ENCODE assay signal across 1 cellular context in the genomic region with DNA sequence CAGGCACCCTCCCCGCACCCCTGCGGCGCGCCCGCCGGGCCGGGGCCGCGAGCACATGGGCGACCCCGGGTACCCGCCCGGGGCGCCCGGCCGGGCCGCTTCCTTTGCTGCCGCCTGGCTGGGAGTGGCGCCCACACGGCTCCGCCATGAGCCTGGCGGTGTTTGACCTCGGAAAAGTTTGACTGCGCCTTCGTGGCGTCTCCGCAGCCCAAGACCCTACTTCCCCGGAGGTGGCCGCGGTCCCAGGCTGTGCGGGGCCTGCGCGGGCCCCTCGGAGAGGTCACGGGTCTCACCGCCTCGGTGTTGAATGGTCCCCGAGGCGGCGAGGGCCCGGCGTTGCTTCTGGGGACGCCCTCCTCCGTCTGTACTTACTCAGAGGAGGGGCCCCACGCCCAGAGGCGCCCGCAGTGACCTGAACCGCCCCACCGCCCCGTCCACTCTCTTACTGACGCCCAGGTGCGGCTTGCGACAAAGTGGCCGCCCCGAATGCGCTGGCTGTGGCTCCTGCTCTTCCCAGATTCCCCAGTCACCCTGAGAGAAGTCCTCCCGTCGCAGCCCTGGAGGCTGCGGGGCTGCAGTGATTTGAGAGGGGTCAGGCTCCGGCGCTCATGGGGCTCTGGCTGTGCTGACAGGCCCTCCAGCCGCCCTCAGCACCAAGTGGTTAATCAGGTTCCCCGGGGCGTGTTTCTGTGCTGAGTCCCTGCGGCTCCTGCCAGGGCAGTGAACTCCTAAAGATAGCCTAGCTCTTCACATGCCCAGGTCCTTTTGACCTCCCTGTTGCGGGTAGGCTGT.
TF ChIP-seq lines count a peak whose summit lies in the region.

No MANE protein-coding gene starts in this region.

TF ChIP-seq in HepG2, 621 proteins besides CTCF, POLR2A, EP300 and RAD21 (continued from another document and continues in another):
- TF ChIP-seq RXRA (CRISPR knock-in tag; IDR thresholded peaks at IDR 0.05) (peak; percentile 30), RCOR2 (CRISPR knock-in tag; IDR thresholded peaks at IDR 0.05) (no peak), CBX2 (IDR thresholded peaks at IDR 0.05; ENCODE audit: low read depth, low read length) (no peak), CBX2 (CRISPR knock-in tag; IDR thresholded peaks at IDR 0.05; ENCODE audit: low read depth) (no peak), ZBTB1 (CRISPR knock-in tag; IDR thresholded peaks at IDR 0.05; ENCODE audit: borderline replicate concordance) (no peak), ZNF335 (CRISPR knock-in tag; IDR thresholded peaks at IDR 0.05) (no peak), AGO2 (optimal IDR thresholded peaks at IDR 0.05; ENCODE audit: low read depth, low read length) (peak; percentile 85), GFI1 (CRISPR knock-in tag; IDR thresholded peaks at IDR 0.05; ENCODE audit: borderline replicate concordance) (peak; percentile 60; the same call in 1 of the 2 replicates), ZSCAN9 (CRISPR knock-in tag; IDR thresholded peaks at IDR 0.05; ENCODE audit: borderline replicate concordance) (no peak), DNMT3B (CRISPR knock-in tag; conservative IDR thresholded peaks at IDR 0.05) (no peak), NR1H2 (CRISPR knock-in tag; IDR thresholded peaks at IDR 0.05; ENCODE audit: borderline replicate concordance, low read depth) (no peak), ZNF3 (CRISPR knock-in tag; IDR thresholded peaks at IDR 0.05) (no peak), FOXO4 (CRISPR knock-in tag; conservative IDR thresholded peaks at IDR 0.05) (no peak), MYC (CRISPR knock-in tag; IDR thresholded peaks at IDR 0.05; ENCODE audit: borderline replicate concordance) (no peak; the same call in none of the 2 replicates), ZNF614 (CRISPR knock-in tag; IDR thresholded peaks at IDR 0.05; ENCODE audit: borderline replicate concordance) (peak; percentile 39; the same call in 1 of the 2 replicates), XRCC5 (optimal IDR thresholded peaks at IDR 0.05; ENCODE audit: low read length) (no peak), YY1 (IDR thresholded peaks at IDR 0.05; ENCODE audit: insufficient read depth, insufficient replicate concordance, low read depth, low read length) (peak; percentile 46), ZC3H4 (CRISPR knock-in tag; IDR thresholded peaks at IDR 0.05; ENCODE audit: borderline replicate concordance) (no peak), CENPBD1 (CRISPR knock-in tag; IDR thresholded peaks at IDR 0.05; ENCODE audit: borderline replicate concordance, low read depth) (no peak), THYN1 (CRISPR knock-in tag; IDR thresholded peaks at IDR 0.05; ENCODE audit: borderline replicate concordance, low read depth) (no peak), SMC3 (IDR thresholded peaks at IDR 0.05; ENCODE audit: low read length) (no peak), E2F5 (CRISPR knock-in tag; conservative IDR thresholded peaks at IDR 0.05) (no peak), RNF219 (CRISPR knock-in tag; IDR thresholded peaks at IDR 0.05) (no peak), DRAP1 (CRISPR knock-in tag; IDR thresholded peaks at IDR 0.05) (no peak), NFE2L1 (CRISPR knock-in tag; IDR thresholded peaks at IDR 0.05; ENCODE audit: borderline replicate concordance) (no peak), ZBTB26 (CRISPR knock-in tag; IDR thresholded peaks at IDR 0.05; ENCODE audit: borderline replicate concordance) (no peak), CHCHD3 (CRISPR knock-in tag; IDR thresholded peaks at IDR 0.05) (no peak), SKIL (CRISPR knock-in tag; IDR thresholded peaks at IDR 0.05; ENCODE audit: borderline replicate concordance) (no peak), MTA3 (CRISPR knock-in tag; IDR thresholded peaks at IDR 0.05) (no peak), TBL1XR1 (IDR thresholded peaks at IDR 0.05; ENCODE audit: borderline replicate concordance, low read length, partially characterized antibody) (no peak), ZBTB38 (CRISPR knock-in tag; IDR thresholded peaks at IDR 0.05) (peak; percentile 8; the same call in 1 of the 2 replicates), ZNF496 (CRISPR knock-in tag; IDR thresholded peaks at IDR 0.05; ENCODE audit: insufficient replicate concordance) (no peak), ZNF781 (CRISPR knock-in tag; IDR thresholded peaks at IDR 0.05; ENCODE audit: borderline replicate concordance, not compliant biosample characterization) (peak; percentile 72), KMT2B (CRISPR knock-in tag; IDR thresholded peaks at IDR 0.05) (0 out of 2 replicates have a peak, but pooled peaks have one; percentile 31), TFDP2 (CRISPR knock-in tag; IDR thresholded peaks at IDR 0.05) (no peak; the same call in 1 of the 2 replicates), ZBTB14 (CRISPR knock-in tag; IDR thresholded peaks at IDR 0.05) (no peak), ZNF556 (CRISPR knock-in tag; IDR thresholded peaks at IDR 0.05; ENCODE audit: borderline replicate concordance) (no peak), ETV5 (CRISPR knock-in tag; IDR thresholded peaks at IDR 0.05; ENCODE audit: borderline replicate concordance) (no peak), NFE2L2 (IDR thresholded peaks at IDR 0.05; ENCODE audit: low read length) (no peak), ZNF160 (CRISPR knock-in tag; IDR thresholded peaks at IDR 0.05) (no peak), FOXC1 (CRISPR knock-in tag; IDR thresholded peaks at IDR 0.05; ENCODE audit: borderline replicate concordance) (no peak)
- TF ChIP-seq, protein P1, sequence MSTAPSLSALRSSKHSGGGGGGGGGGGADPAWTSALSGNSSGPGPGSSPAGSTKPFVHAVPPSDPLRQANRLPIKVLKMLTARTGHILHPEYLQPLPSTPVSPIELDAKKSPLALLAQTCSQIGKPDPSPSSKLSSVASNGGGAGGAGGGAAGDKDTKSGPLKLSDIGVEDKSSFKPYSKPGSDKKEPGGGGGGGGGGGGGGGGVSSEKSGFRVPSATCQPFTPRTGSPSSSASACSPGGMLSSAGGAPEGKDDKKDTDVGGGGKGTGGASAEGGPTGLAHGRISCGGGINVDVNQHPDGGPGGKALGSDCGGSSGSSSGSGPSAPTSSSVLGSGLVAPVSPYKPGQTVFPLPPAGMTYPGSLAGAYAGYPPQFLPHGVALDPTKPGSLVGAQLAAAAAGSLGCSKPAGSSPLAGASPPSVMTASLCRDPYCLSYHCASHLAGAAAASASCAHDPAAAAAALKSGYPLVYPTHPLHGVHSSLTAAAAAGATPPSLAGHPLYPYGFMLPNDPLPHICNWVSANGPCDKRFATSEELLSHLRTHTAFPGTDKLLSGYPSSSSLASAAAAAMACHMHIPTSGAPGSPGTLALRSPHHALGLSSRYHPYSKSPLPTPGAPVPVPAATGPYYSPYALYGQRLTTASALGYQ (CRISPR knock-in tag; IDR thresholded peaks at IDR 0.05): no peak
- TF ChIP-seq, protein P2, sequence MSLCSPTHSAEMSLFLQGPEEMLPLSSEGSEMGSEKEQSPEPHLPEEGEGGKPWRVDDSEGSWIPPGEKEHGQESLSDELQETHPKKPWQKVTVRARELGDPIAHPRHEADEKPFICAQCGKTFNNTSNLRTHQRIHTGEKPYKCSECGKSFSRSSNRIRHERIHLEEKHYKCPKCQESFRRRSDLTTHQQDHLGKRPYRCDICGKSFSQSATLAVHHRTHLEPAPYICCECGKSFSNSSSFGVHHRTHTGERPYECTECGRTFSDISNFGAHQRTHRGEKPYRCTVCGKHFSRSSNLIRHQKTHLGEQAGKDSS (CRISPR knock-in tag; IDR thresholded peaks at IDR 0.05; ENCODE audit: borderline replicate concordance, low read depth): no peak; the same call in 1 of the 2 replicates
- TF ChIP-seq, protein P3, sequence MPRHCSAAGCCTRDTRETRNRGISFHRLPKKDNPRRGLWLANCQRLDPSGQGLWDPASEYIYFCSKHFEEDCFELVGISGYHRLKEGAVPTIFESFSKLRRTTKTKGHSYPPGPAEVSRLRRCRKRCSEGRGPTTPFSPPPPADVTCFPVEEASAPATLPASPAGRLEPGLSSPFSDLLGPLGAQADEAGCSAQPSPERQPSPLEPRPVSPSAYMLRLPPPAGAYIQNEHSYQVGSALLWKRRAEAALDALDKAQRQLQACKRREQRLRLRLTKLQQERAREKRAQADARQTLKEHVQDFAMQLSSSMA (CRISPR knock-in tag; IDR thresholded peaks at IDR 0.05): peak; percentile 61; the same call in 1 of the 2 replicates
